Comparison of ENCODE assay signal across 5 cellular contexts in genomic region chr21:34748862-34749261, GRCh38.
"Had no signal": no experiment of that assay in that cellular context is flagged by ENCODE, and none has a peak within 500 bp of the region (broad histone marks: within the 10 kb centered on the region; RNA-seq: fewer than 3 reads in every experiment).

No MANE protein-coding gene starts in this region.

- FAIRE-seq: HTR-8/SVneo, K562 had no signal

- H3K4me3 ChIP-seq: K562 had no signal

- H3K4me3 Mint-ChIP-seq: IgD-negative memory B cell had no signal

- H3K27ac ChIP-seq: HL-60 had no signal

- H3K36me3 Mint-ChIP-seq: IgD-negative memory B cell had no signal

- H3K27ac Mint-ChIP-seq: IgD-negative memory B cell had no signal

- ATAC-seq: K562 had no signal

- DNase-seq: IMR-90 had no signal
